8 cellular contexts compared by ENCODE assay signal in the genomic region with DNA sequence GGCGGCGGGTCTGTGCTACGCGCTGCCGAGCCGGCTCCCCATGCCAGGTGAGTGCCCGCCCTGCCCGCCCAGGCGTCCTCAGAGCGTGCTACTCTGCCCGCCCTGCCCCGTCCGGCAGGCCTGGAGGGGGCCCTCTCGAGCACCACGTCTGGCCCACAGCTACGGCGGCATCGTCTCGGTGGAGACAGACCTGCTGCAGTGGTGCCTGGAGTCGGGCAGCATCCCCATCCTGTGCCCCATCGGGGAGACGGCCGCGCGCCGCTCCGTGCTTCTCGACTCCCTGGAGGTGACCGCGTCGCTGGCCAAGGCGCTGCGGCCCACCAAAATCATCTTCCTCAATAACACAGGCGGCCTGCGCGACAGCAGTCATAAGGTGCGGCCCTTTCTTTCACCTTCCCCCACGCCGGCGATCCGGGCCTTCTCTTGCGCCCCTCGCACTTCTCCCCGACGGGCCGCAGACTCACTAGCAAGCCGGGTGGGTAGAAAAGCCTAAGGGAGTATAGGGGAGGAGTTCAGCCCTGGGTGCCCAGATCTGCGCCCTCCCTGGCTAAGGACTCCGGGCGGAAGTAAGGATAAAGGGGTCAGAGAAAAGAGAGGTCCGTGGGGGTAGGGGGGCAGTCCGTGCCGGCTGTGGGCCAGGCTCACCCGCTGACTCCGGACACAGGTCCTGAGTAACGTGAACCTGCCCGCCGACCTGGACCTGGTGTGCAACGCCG. TPM values are rescaled to one million over a fixed set of nuclear protein-coding genes. Genes with fewer than 3 reads are reported as not detected.
DNase-seq lines count a peak whose midpoint lies in the region; ATAC-seq and TF ChIP-seq lines count a peak whose summit lies in the region.

No MANE protein-coding gene starts in this region.

- intact Hi-C loops in upper lobe of right lung (cut with DNase I): no loop called here

- H3K9me3 ChIP-seq in endodermal cell (ENCODE audit: control insufficient read depth, low read length) (no peaks in the 10 kb centered on the region), muscle layer of colon (ENCODE audit: low read length) (no peaks in the 10 kb centered on the region), upper lobe of right lung (no peaks in the 10 kb centered on the region)

- peak overlapping the region; percentile 73 for H3K27ac ChIP-seq in C4-2B
- H3K27ac ChIP-seq in endodermal cell (ENCODE audit: low read depth, low read length): no peak overlapping the region
- H3K27ac ChIP-seq in muscle layer of colon (ENCODE audit: low read depth, low read length): no peak overlapping the region
- peak overlapping the region; percentile 66 for H3K27ac ChIP-seq in upper lobe of right lung

- WGBS in endodermal cell (ENCODE audit: insufficient coverage in 1 of 2, insufficient read length in 1 of 2), 2 experiments: 3 to 4% methylated on average over 23 to 60 of the region's 60 CpGs

- H3K27me3 Mint-ChIP-seq in endodermal cell (ENCODE audit: insufficient read depth): peaks cover 44% of the 10 kb centered on the region

- TF ChIP-seq CTCF in C4-2B (conservative IDR thresholded peaks at IDR 0.05): no peak
- TF ChIP-seq CTCF in endodermal cell (conservative IDR thresholded peaks at IDR 0.05): peak; percentile 67
- peak; percentile 31 for TF ChIP-seq CTCF in upper lobe of right lung (IDR thresholded peaks at IDR 0.05)

- H3K9ac ChIP-seq in endodermal cell (ENCODE audit: extremely low read depth, low read length, poor library complexity, severe bottlenecking): peak overlapping the region; percentile 25
- no peak overlapping the region for H3K9ac ChIP-seq in muscle layer of colon (ENCODE audit: low read length)

- H3K4me1 Mint-ChIP-seq in endodermal cell: peaks cover 14% of the 10 kb centered on the region

- H3K36me3 ChIP-seq in endodermal cell (ENCODE audit: control insufficient read depth, insufficient read depth, low read length) (peaks cover 8% of the 10 kb centered on the region), muscle layer of colon (ENCODE audit: insufficient read depth, low read length) (no peaks in the 10 kb centered on the region), upper lobe of right lung (peaks cover 15% of the 10 kb centered on the region)

- peaks cover 7% of the 10 kb centered on the region for H3K36me3 Mint-ChIP-seq in endodermal cell (ENCODE audit: low read depth)

- H3K4me1 ChIP-seq in endodermal cell (ENCODE audit: control insufficient read depth, insufficient read depth, low read length) (peaks cover 6% of the 10 kb centered on the region), muscle layer of colon (ENCODE audit: insufficient read depth, low read length) (peaks cover 24% of the 10 kb centered on the region), upper lobe of right lung (peaks cover 31% of the 10 kb centered on the region)

- ATAC-seq in HG02623 (IDR thresholded peaks at IDR 0.05; ENCODE audit: unreplicated experiment) (peak; percentile 8), upper lobe of right lung (peak; percentile 61), GM21786 (IDR thresholded peaks at IDR 0.05; ENCODE audit: unreplicated experiment) (no peak), HG03175 (IDR thresholded peaks at IDR 0.05; ENCODE audit: unreplicated experiment) (no peak)

- no peaks in the 10 kb centered on the region for H3K9me3 Mint-ChIP-seq in endodermal cell

- H3K27me3 ChIP-seq in endodermal cell (ENCODE audit: control insufficient read depth, insufficient read depth, low read length, poor library complexity, severe bottlenecking) (peaks cover 45% of the 10 kb centered on the region), muscle layer of colon (ENCODE audit: control insufficient read depth in 1 of 2, insufficient read depth in 2 of 2, low read length in 2 of 2) (peaks cover 12 to 44% of the 10 kb centered on the region in 2 donors), upper lobe of right lung (peaks cover 19% of the 10 kb centered on the region)

- peak overlapping the region; percentile 88 for H3K4me3 ChIP-seq in endodermal cell (ENCODE audit: low read length)
- H3K4me3 ChIP-seq in muscle layer of colon (ENCODE audit: low read depth in 1 of 2, low read length in 2 of 2): peak overlapping the region; percentile 38 to 65
- H3K4me3 ChIP-seq in upper lobe of right lung: peak overlapping the region; percentile 64

- H3K4me3 Mint-ChIP-seq in endodermal cell: peak overlapping the region; percentile 72

- DNase-seq in activated CD4-positive, alpha-beta T cell treated with anti-CD3 and anti-CD28 coated beads for 4 hours: peak; percentile 17 to 26
- DNase-seq in endodermal cell (peak; percentile 95), upper lobe of right lung (peak; percentile 85)

- H3K27ac Mint-ChIP-seq in endodermal cell: peak overlapping the region; percentile 91

RNA-seq across cellular contexts. Expression of a gene that starts 1.6 kb away (rescaled TPM):
- total RNA-seq in endodermal cell (1 to 10 TPM; 1.4 to 2.1 TPM), upper lobe of right lung (7.1 TPM)
- polyA plus RNA-seq in endodermal cell (2013, experiment 1 of 2): 1.2 TPM
- 0.99 TPM for polyA plus RNA-seq in endodermal cell (2013, experiment 2 of 2)

RNA-seq across cellular contexts. Expression of a gene that starts 8.7 kb away (rescaled TPM):
- total RNA-seq in endodermal cell: 10 to 100 TPM; 27.2 to 27.7 TPM
- 33.9 TPM for polyA plus RNA-seq in endodermal cell (2013, experiment 1 of 2)
- polyA plus RNA-seq in endodermal cell (2013, experiment 2 of 2): 27.7 TPM
- total RNA-seq in upper lobe of right lung: 27.4 TPM

RNA-seq across cellular contexts. Expression of a gene that starts 52.3 kb away (rescaled TPM):
- total RNA-seq in endodermal cell: 1 to 10 TPM; 1.3 to 1.4 TPM
- polyA plus RNA-seq in endodermal cell (2013, experiment 1 of 2): not detected
- not detected for polyA plus RNA-seq in endodermal cell (2013, experiment 2 of 2)
- not detected for total RNA-seq in upper lobe of right lung

Comparison
In these comparisons a context has a peak if more than half of its experiments do, and no peak if none do; other contexts are left out.
1. H3K27ac ChIP-seq: peak in C4-2B (single experiment) and upper lobe of right lung (single experiment); none in endodermal cell (single experiment) and muscle layer of colon (single experiment).
2. ATAC-seq: peak in HG02623 (single experiment) and upper lobe of right lung (single experiment); none in GM21786 (single experiment) and HG03175 (single experiment).
3. DNase-seq: peak in every context shown above with its lines; median percentile 95 in endodermal cell; 85 in upper lobe of right lung; 22 in activated CD4-positive, alpha-beta T cell treated with anti-CD3 and anti-CD28 coated beads for 4 hours.
4. Peak in every context shown above with its lines, with median percentiles within 50 percentile points of each other: H3K4me3 ChIP-seq.